ENCODE assay signal across 8 cellular contexts in the genomic region with DNA sequence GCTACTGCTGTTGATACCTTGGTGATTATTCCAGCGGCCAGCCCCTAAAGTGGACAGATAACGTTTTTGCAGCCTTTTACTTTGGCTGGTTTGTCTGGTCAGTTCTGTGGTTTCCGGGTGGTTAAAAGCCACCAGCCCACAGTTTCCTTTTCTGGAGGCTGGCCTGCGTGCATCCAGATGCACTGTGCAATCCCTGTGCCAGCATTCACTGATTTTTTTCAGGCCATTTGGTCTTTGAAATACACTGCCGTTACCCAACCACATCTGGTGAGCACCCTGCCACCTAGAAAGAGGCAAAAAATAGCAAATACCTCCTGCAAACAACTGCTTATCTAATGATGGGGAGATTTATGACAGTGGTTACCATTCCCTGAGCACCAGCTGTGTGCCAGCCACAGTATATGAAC. TPM values are rescaled to one million over a fixed set of nuclear protein-coding genes. Genes with fewer than 3 reads are reported as not detected.
A peak's percentile ranks its signal among the peaks of the same experiment; 100 is the strongest.
DNase-seq lines count a peak whose midpoint lies in the region; ATAC-seq and TF ChIP-seq lines count a peak whose summit lies in the region.

No MANE protein-coding gene starts in this region.

- TF ChIP-seq CTCF in CD8-positive, alpha-beta T cell (IDR thresholded peaks at IDR 0.05): no peak
- no peak for TF ChIP-seq CTCF in GM20000 (IDR thresholded peaks at IDR 0.05; ENCODE audit: extremely low read depth, missing control alignments)
- TF ChIP-seq CTCF in glutamatergic neuron (IDR thresholded peaks at IDR 0.05; ENCODE audit: partially characterized antibody, unreplicated experiment): no peak
- no peak for TF ChIP-seq CTCF in ovary (IDR thresholded peaks at IDR 0.05)

- peak overlapping the region; percentile 87 for H3K4me3 Mint-ChIP-seq in CD8-positive, alpha-beta T cell
- H3K4me3 Mint-ChIP-seq in activated CD4-positive, alpha-beta memory T cell treated with anti-CD3 and anti-CD28 coated beads for 36 hours: peak overlapping the region; percentile 81
- peak overlapping the region; percentile 81 for H3K4me3 Mint-ChIP-seq in glutamatergic neuron (ENCODE audit: unreplicated experiment)

- H3K4me3 ChIP-seq in CD8-positive, alpha-beta T cell (ENCODE audit: low read depth, low read length): peak overlapping the region; percentile 83
- peak overlapping the region; percentile 71 for H3K4me3 ChIP-seq in HUES48 (ENCODE audit: low read depth, low read length)
- H3K4me3 ChIP-seq in ovary: peak overlapping the region; percentile 69

- no peaks in the 10 kb centered on the region for H3K27me3 Mint-ChIP-seq in CD8-positive, alpha-beta T cell (ENCODE audit: low read depth)
- H3K27me3 Mint-ChIP-seq in activated CD4-positive, alpha-beta memory T cell treated with anti-CD3 and anti-CD28 coated beads for 36 hours: no peaks in the 10 kb centered on the region
- H3K27me3 Mint-ChIP-seq in glutamatergic neuron (ENCODE audit: unreplicated experiment): peaks cover 3% of the 10 kb centered on the region

- peaks cover 13% of the 10 kb centered on the region for H3K4me1 Mint-ChIP-seq in CD8-positive, alpha-beta T cell (ENCODE audit: low read depth)
- peaks cover 13% of the 10 kb centered on the region for H3K4me1 Mint-ChIP-seq in activated CD4-positive, alpha-beta memory T cell treated with anti-CD3 and anti-CD28 coated beads for 36 hours (ENCODE audit: low read depth)
- H3K4me1 Mint-ChIP-seq in glutamatergic neuron (ENCODE audit: low read depth, unreplicated experiment): peaks cover 3% of the 10 kb centered on the region

- no peak for TF ChIP-seq POLR2A in ovary (IDR thresholded peaks at IDR 0.05)

- no peaks in the 10 kb centered on the region for H3K27me3 ChIP-seq in CD8-positive, alpha-beta T cell (ENCODE audit: insufficient read depth, low read length)
- H3K27me3 ChIP-seq in HUES48 (ENCODE audit: control insufficient read depth, insufficient read depth, low read length): no peaks in the 10 kb centered on the region
- H3K27me3 ChIP-seq in ovary: no peaks in the 10 kb centered on the region

- no peaks in the 10 kb centered on the region for H3K9me3 ChIP-seq in CD8-positive, alpha-beta T cell (ENCODE audit: low read length)
- H3K9me3 ChIP-seq in HUES48 (ENCODE audit: control insufficient read depth, insufficient read depth, low read length) (no peaks in the 10 kb centered on the region), ovary (no peaks in the 10 kb centered on the region)

- H3K27ac ChIP-seq in CD8-positive, alpha-beta T cell (ENCODE audit: low read depth, low read length): peak overlapping the region; percentile 45
- H3K27ac ChIP-seq in HUES48 (ENCODE audit: low read depth, low read length) (peak overlapping the region; percentile 96), ovary (peak overlapping the region in 1 of 2 donors; percentile 72)

- H3K36me3 ChIP-seq in CD8-positive, alpha-beta T cell (ENCODE audit: insufficient read depth, low read length): no peaks in the 10 kb centered on the region
- H3K36me3 ChIP-seq in HUES48 (ENCODE audit: control insufficient read depth, insufficient read depth, low read length): no peaks in the 10 kb centered on the region
- no peaks in the 10 kb centered on the region for H3K36me3 ChIP-seq in ovary

- POLR2A ChIA-PET in CD8-positive, alpha-beta T cell (lab: Charles Lee): no interaction called here
- POLR2A ChIA-PET in activated CD4-positive, alpha-beta memory T cell treated with anti-CD3 and anti-CD28 coated beads for 36 hours (lab: Charles Lee): no interaction called here

- no peak for DNase-seq in CD8-positive, alpha-beta T cell
- peak; percentile 10 for DNase-seq in GM20000 (ENCODE audit: low spot score)
- DNase-seq in activated CD4-positive, alpha-beta memory T cell treated with anti-CD3 and anti-CD28 coated beads for 36 hours: peak; percentile 24
- DNase-seq in glutamatergic neuron: no peak
- peak in 3 of 5 donors; percentile 13 to 19 (median 16) for DNase-seq in ovary
- DNase-seq in hippocampal formation (lab: John Stamatoyannopoulos, UW): no peak
- DNase-seq in activated CD4-positive, alpha-beta T cell treated with anti-CD3 and anti-CD28 coated beads for 4 hours: no peak

- peak overlapping the region; percentile 81 for H3K27ac Mint-ChIP-seq in CD8-positive, alpha-beta T cell
- peak overlapping the region; percentile 45 for H3K27ac Mint-ChIP-seq in activated CD4-positive, alpha-beta memory T cell treated with anti-CD3 and anti-CD28 coated beads for 36 hours
- peak overlapping the region; percentile 70 for H3K27ac Mint-ChIP-seq in glutamatergic neuron (ENCODE audit: unreplicated experiment)

- CTCF ChIA-PET in CD8-positive, alpha-beta T cell (lab: Charles Lee): interaction anchor here (1.0 kb wide), 1 partner anchor 377 kb away, joined by 3 read pairs; the partner anchor contains the start of gene WWOX
- CTCF ChIA-PET in activated CD4-positive, alpha-beta memory T cell treated with anti-CD3 and anti-CD28 coated beads for 36 hours (lab: Charles Lee): interaction anchor here (0.7 to 1.2 kb wide), 2 partner anchors 14 to 280 kb away, joined by 3 read pairs; no protein-coding TSS in a partner anchor

- 1 to 3% (median 2%) methylated on average over 5 of the region's 5 CpGs for whole genome bisulfite sequencing in ovary, 3 donors

- H3K36me3 Mint-ChIP-seq in CD8-positive, alpha-beta T cell: peaks cover 11% of the 10 kb centered on the region
- peaks cover 14% of the 10 kb centered on the region for H3K36me3 Mint-ChIP-seq in activated CD4-positive, alpha-beta memory T cell treated with anti-CD3 and anti-CD28 coated beads for 36 hours
- no peaks in the 10 kb centered on the region for H3K36me3 Mint-ChIP-seq in glutamatergic neuron (ENCODE audit: unreplicated experiment)

- peaks cover 6% of the 10 kb centered on the region for H3K4me1 ChIP-seq in CD8-positive, alpha-beta T cell (ENCODE audit: insufficient read depth, low read length)
- H3K4me1 ChIP-seq in HUES48 (ENCODE audit: control insufficient read depth, insufficient read depth, low read length) (peaks cover 5% of the 10 kb centered on the region; the same call in 1 of the 2 replicates), ovary (ENCODE audit: insufficient read depth) (peaks cover 2% of the 10 kb centered on the region)

- no peaks in the 10 kb centered on the region for H3K9me3 Mint-ChIP-seq in CD8-positive, alpha-beta T cell
- H3K9me3 Mint-ChIP-seq in activated CD4-positive, alpha-beta memory T cell treated with anti-CD3 and anti-CD28 coated beads for 36 hours: peaks cover 6% of the 10 kb centered on the region
- H3K9me3 Mint-ChIP-seq in glutamatergic neuron (ENCODE audit: unreplicated experiment): no peaks in the 10 kb centered on the region

- intact Hi-C loops in CD8-positive, alpha-beta T cell (cut with DNase I, micrococcal nuclease): loop anchor here in 1 of 2 experiments (5.0 to 10.0 kb wide), 2 partner anchors 374 to 508 kb away; partner anchors contain the start of gene WWOX
- intact Hi-C loops in activated CD4-positive, alpha-beta memory T cell treated with anti-CD3 and anti-CD28 coated beads for 36 hours (cut with micrococcal nuclease): loop anchor here (5.0 kb wide), 1 partner anchor 64 kb away; the partner anchor contains the start of gene VAT1L
- intact Hi-C loops in ovary (cut with DNase I): no loop called here

- TF ChIP-seq EP300 in ovary (IDR thresholded peaks at IDR 0.05): no peak

- H3K9ac ChIP-seq in HUES48 (ENCODE audit: low read depth, low read length): peak overlapping the region; percentile 89

- no peak for ATAC-seq in CD8-positive, alpha-beta T cell

RNA-seq across cellular contexts. Expression of gene NUDT7, which starts 0.8 kb away (rescaled TPM):
- 1 to 10 TPM in 1 of 2 experiments, under 1 TPM in 1; 0.42 to 1.0 TPM for total RNA-seq in CD8-positive, alpha-beta T cell
- total RNA-seq in activated CD4-positive, alpha-beta memory T cell treated with anti-CD3 and anti-CD28 coated beads for 36 hours: 10 to 100 TPM in 1 of 2 experiments, 1 to 10 TPM in 1; 8.2 to 10.1 TPM
- total RNA-seq in glutamatergic neuron (ENCODE audit: unreplicated experiment): 3.0 TPM
- total RNA-seq in ovary: 1 to 10 TPM; 4.9 to 6.1 (median 5.7) TPM
- polyA plus RNA-seq in ovary: 10 to 100 TPM in 1 of 2 donors, 1 to 10 TPM in 1; 7.8 to 12.3 TPM

Comparison
In these comparisons a context has a peak if more than half of its experiments do, and no peak if none do; other contexts are left out.
1. DNase-seq: peak in GM20000 (single experiment), activated CD4-positive, alpha-beta memory T cell treated with anti-CD3 and anti-CD28 coated beads for 36 hours (single experiment) and ovary (3 of 5); none in CD8-positive, alpha-beta T cell (0 of 7), glutamatergic neuron (single experiment), hippocampal formation (0 of 2) and activated CD4-positive, alpha-beta T cell treated with anti-CD3 and anti-CD28 coated beads for 4 hours (0 of 2).
2. Peak in every context shown above with its lines, with median percentiles within 50 percentile points of each other: H3K4me3 ChIP-seq, H3K27ac Mint-ChIP-seq and H3K4me3 Mint-ChIP-seq.